In the genomic region with DNA sequence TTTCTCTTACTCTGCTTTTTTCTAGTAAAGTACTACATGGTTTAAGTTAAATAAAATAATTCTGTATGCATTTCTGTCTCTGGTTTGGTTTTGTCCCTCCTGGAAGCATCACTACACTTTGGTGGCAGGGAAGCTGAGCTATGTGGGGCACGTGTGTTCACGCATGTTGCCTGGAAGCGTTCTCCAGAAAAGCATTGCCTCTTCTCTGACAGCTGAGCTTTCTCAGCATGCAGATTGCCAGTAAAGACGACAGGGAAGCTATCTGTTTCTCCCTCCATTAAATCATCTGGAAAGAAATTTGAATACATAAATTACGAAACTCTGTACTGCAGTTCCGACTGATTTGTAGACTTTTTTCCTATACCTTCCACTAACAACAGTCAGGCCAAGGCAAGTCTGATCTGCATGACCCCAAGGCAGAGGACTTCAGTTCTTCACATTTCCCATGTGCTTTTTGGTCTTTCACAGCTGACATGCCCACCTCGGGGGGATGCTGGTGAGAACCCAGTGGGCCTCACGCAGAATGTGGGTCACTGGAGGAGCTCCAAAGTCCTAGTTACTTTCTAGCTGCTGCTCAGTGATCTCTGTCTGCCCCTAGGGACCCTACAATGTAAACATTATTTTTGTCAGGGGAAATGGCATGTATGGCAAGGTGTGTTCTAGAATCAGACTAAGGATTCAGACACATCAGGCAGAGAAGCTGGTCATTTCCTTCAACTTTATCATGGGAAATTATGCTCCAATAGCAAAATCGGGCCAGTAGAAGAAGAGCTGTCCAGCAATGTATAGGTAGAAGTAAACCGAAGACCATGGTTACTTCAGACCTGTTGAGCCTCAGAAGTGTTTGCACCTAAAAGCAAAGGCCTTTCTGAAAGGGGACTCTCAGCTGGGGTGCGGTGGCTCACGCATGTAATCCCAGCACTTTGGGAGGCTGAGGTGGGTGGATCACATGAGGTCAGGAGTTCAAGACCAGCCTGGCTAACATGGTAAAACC, we compare ENCODE assay signal across 22 cellular contexts. TPM values are rescaled to one million over a fixed set of nuclear protein-coding genes. Genes with fewer than 3 reads are reported as not detected.
A peak's percentile ranks its signal among the peaks of the same experiment; 100 is the strongest.
DNase-seq lines count a peak whose midpoint lies in the region; ATAC-seq and TF ChIP-seq lines count a peak whose summit lies in the region.
"Had no signal": no experiment of that assay in that cellular context is flagged by ENCODE, and none has a peak within 500 bp of the region (broad histone marks: within the 10 kb centered on the region; RNA-seq: fewer than 3 reads in every experiment).

No MANE protein-coding gene starts in this region.

- ATAC-seq in GM18873 (IDR thresholded peaks at IDR 0.05; ENCODE audit: low FRiP score, unreplicated experiment): no peak

- H3K27ac ChIP-seq in HEK293 (ENCODE audit: extremely low read depth, low read depth, low read length): no peak overlapping the region
- H3K27ac ChIP-seq in vagina: peak overlapping the region; percentile 21
- H3K27ac ChIP-seq: Peyer's patch had no signal

- TF ChIP-seq POLR2A in vagina (IDR thresholded peaks at IDR 0.05): no peak

- H3K27me3 Mint-ChIP-seq in nephron progenitor cell (ENCODE audit: low read depth, poor library complexity): peaks cover 3% of the 10 kb centered on the region

- H3K27ac Mint-ChIP-seq in nephron progenitor cell: peak overlapping the region; percentile 14

- peaks cover 8% of the 10 kb centered on the region for H3K4me1 Mint-ChIP-seq in nephron progenitor cell
- H3K4me1 Mint-ChIP-seq: CD8-positive, alpha-beta memory T cell had no signal

- H3K36me3 Mint-ChIP-seq in nephron progenitor cell (ENCODE audit: low read depth): peaks cover 50% of the 10 kb centered on the region

- no peak for DNase-seq in nephron progenitor cell
- DNase-seq in vagina (ENCODE audit: extremely low spot score in 2 of 2): no peak
- no peak for DNase-seq in GM19238 (ENCODE audit: insufficient read length, low spot score)
- no peak for DNase-seq in NCI-H1048 (lab: John Stamatoyannopoulos, UW)
- DNase-seq: C1 segment of cervical spinal cord; CD8-positive, alpha-beta memory T cell; DMS79; Kasumi-1; MG63; NCI-H1105 treated with DMSO at 0.1 percent for 48 hours; NCI-H1694; NCI-H2107; NCI-H2227 treated with DMSO at 0.1 percent for 48 hours; NCI-H510A treated with DMSO at 0.1 percent for 48 hours; Peyer's patch; SW 1271 had no signal

- no peak for TF ChIP-seq CTCF in HEK293 (tag by site-specific recombination; IDR thresholded peaks at IDR 0.05)
- no peak for TF ChIP-seq CTCF in nephron progenitor cell (IDR thresholded peaks at IDR 0.05)
- no peak for TF ChIP-seq CTCF in vagina (IDR thresholded peaks at IDR 0.05)

- H3K4me3 Mint-ChIP-seq in nephron progenitor cell: no peak overlapping the region
- H3K4me3 Mint-ChIP-seq: CD8-positive, alpha-beta memory T cell had no signal

- H3K4me3 ChIP-seq in HEK293 (ENCODE audit: low read depth, low read length) (no peak overlapping the region), vagina (no peak overlapping the region)
- H3K4me3 ChIP-seq: HAP-1, MG63, Peyer's patch had no signal

- POLR2A ChIA-PET in HEK293 (lab: Yijun Ruan, JAX): interaction anchor here (0.5 to 0.6 kb wide), 2 partner anchors 232 to 490 kb away, joined by 3 read pairs; no protein-coding TSS in a partner anchor

- H3K9me3 ChIP-seq in HEK293 (ENCODE audit: control insufficient read depth, insufficient read depth, low read depth, low read length) (no peaks in the 10 kb centered on the region), vagina (no peaks in the 10 kb centered on the region)
- H3K9me3 ChIP-seq: HAP-1, Peyer's patch had no signal

- H3K9me3 Mint-ChIP-seq in nephron progenitor cell: peaks cover 32% of the 10 kb centered on the region

- intact Hi-C loops in vagina (cut with DNase I): no loop called here

- no peaks in the 10 kb centered on the region for H3K4me1 ChIP-seq in HEK293 (ENCODE audit: control insufficient read depth, insufficient read depth, low read length)
- peaks cover 15% of the 10 kb centered on the region for H3K4me1 ChIP-seq in vagina
- H3K4me1 ChIP-seq: Peyer's patch had no signal

- no peaks in the 10 kb centered on the region for H3K27me3 ChIP-seq in vagina
- H3K27me3 ChIP-seq: MG63, Peyer's patch had no signal

- CTCF ChIA-PET in HEK293 (lab: Yijun Ruan, JAX): interaction anchor here (0.6 to 1.0 kb wide), 2 partner anchors 518 to 739 kb away, joined by 3 to 4 read pairs; no protein-coding TSS in a partner anchor

- peaks cover 2 to 34% of the 10 kb centered on the region in 2 experiments; a peak in 1 of 3 replicates for H3K36me3 ChIP-seq in HEK293 (ENCODE audit: control insufficient read depth in 2 of 2, insufficient read depth in 1 of 2, low read length in 2 of 2)
- peaks cover 0 to 32% of the 10 kb centered on the region in 2 donors for H3K36me3 ChIP-seq in vagina

TF ChIP-seq in HEK293, 187 proteins besides CTCF, POLR2A, EP300 and RAD21 (continues in another document):
- TF ChIP-seq, protein P1, sequence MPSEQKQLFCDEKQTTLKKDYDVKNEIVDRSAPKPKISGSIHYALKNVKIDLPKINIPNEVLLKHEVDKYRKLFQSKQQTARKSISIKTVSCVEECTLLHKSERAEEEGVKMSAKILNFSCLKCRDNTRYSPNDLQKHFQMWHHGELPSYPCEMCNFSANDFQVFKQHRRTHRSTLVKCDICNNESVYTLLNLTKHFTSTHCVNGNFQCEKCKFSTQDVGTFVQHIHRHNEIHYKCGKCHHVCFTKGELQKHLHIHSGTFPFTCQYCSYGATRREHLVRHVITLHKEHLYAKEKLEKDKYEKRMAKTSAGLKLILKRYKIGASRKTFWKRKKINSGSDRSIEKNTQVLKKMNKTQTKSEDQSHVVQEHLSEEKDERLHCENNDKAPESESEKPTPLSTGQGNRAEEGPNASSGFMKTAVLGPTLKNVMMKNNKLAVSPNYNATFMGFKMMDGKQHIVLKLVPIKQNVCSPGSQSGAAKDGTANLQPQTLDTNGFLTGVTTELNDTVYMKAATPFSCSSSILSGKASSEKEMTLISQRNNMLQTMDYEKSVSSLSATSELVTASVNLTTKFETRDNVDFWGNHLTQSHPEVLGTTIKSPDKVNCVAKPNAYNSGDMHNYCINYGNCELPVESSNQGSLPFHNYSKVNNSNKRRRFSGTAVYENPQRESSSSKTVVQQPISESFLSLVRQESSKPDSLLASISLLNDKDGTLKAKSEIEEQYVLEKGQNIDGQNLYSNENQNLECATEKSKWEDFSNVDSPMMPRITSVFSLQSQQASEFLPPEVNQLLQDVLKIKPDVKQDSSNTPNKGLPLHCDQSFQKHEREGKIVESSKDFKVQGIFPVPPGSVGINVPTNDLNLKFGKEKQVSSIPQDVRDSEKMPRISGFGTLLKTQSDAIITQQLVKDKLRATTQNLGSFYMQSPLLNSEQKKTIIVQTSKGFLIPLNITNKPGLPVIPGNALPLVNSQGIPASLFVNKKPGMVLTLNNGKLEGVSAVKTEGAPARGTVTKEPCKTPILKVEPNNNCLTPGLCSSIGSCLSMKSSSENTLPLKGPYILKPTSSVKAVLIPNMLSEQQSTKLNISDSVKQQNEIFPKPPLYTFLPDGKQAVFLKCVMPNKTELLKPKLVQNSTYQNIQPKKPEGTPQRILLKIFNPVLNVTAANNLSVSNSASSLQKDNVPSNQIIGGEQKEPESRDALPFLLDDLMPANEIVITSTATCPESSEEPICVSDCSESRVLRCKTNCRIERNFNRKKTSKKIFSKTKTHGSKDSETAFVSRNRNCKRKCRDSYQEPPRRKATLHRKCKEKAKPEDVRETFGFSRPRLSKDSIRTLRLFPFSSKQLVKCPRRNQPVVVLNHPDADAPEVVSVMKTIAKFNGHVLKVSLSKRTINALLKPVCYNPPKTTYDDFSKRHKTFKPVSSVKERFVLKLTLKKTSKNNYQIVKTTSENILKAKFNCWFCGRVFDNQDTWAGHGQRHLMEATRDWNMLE (tag by site-specific recombination; conservative IDR thresholded peaks at IDR 0.05; ENCODE audit: low read depth): no peak

TF ChIP-seq in PFSK-1, 5 proteins besides CTCF, POLR2A, EP300 and RAD21:
- TF ChIP-seq POLR2AphosphoS5 (IDR thresholded peaks at IDR 0.05; ENCODE audit: low read depth, low read length) (no peak), SIN3A (IDR thresholded peaks at IDR 0.05; ENCODE audit: borderline replicate concordance, insufficient read depth, low read length) (no peak), TAF1 (IDR thresholded peaks at IDR 0.05; ENCODE audit: borderline replicate concordance, insufficient read depth, low read length) (no peak), FOXP2 (optimal IDR thresholded peaks at IDR 0.05; ENCODE audit: borderline replicate concordance, extremely low read depth, extremely low read length, insufficient read depth) (no peak), REST (IDR thresholded peaks at IDR 0.05; ENCODE audit: insufficient read depth in 1 of 2, low read depth in 2 of 2, low read length in 2 of 2) (peak; percentile 41 to 72; a peak in 2 of 4 replicates)
TF ChIP-seq in PFSK-1: peak in this region for 1.

RNA-seq across cellular contexts. Expression of gene PGPEP1L, which starts 42.8 kb away (rescaled TPM):
- not detected for polyA plus RNA-seq in PFSK-1 (2012; ENCODE audit: insufficient read length, low read depth)
- total RNA-seq in vagina: not detected
- total RNA-seq: CD8-positive, alpha-beta memory T cell; HT-29; Peyer's patch; SK-MEL-5 had no signal
- polyA plus RNA-seq: CD8-positive, alpha-beta memory T cell had no signal
